Comparison of ENCODE assay signal across 25 cellular contexts in the genomic region with DNA sequence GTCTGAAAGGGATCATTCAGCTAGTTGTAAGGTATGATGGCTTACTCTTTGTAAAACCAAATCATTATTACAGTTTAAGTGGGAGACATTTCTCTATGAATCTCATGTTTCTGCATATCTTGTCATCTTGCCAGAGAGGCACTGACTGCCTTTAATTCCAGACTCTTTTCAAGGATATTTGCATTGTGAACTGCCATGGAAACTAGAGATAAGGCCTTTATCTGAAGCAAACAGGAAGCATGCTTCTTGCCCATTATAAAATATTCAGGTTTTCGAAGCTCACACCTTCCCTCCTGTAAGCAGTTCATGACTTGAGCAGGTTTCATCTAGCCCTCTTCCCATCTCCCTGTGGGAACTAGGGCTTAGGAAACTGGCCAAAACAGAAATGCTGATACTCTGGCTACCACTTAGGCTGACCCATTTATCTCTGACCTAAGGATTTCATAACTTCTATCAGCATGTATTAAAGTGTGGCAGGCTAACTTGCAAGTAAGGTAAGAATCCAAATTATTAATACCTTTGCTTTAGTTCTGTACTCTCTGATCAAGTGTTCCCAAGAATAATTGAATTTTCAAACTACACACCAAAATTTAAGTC.
DNase-seq lines count a peak whose midpoint lies in the region; ATAC-seq, FAIRE-seq and TF ChIP-seq lines count a peak whose summit lies in the region.
"Had no signal": no experiment of that assay in that cellular context is flagged by ENCODE, and none has a peak within 500 bp of the region (broad histone marks: within the 10 kb centered on the region; RNA-seq: fewer than 3 reads in every experiment).

No MANE protein-coding gene starts in this region.

- H3K36me3 Mint-ChIP-seq in GM23338 (ENCODE audit: low read depth) = no peaks in the 10 kb centered on the region
- H3K36me3 Mint-ChIP-seq: activated CD4-positive, alpha-beta memory T cell treated with anti-CD3 and anti-CD28 coated beads for 36 hours; CD4-positive, alpha-beta memory T cell; IgD-negative memory B cell had no signal

- DNase-seq in NCI-H146 treated with DMSO at 0.1 percent for 48 hours (lab: John Stamatoyannopoulos, UW; ENCODE audit: unreplicated experiment) (peak; percentile 95), NCI-H526 treated with DMSO at 0.1 percent for 48 hours (lab: John Stamatoyannopoulos, UW) (peak; percentile 56), endothelial cell of umbilical vein (ENCODE audit: low read depth, low spot score) (peak; percentile 81), pancreas (no peak), GM23338 (ENCODE audit: low spot score) (no peak), retina (no peak)
- no peak for DNase-seq in stimulated activated CD4-positive, alpha-beta T cell treated with anti-CD3 and anti-CD28 coated beads, Interleukin-4, amount 100 ng/mL, for 24 hours
- DNase-seq: activated CD4-positive, alpha-beta memory T cell treated with anti-CD3 and anti-CD28 coated beads for 36 hours; activated gamma-delta T cell; activated T-cell treated with anti-CD3 and anti-CD28 coated beads for 4 hours; CD4-positive, alpha-beta memory T cell; DMS79; foreskin melanocyte; mammary epithelial cell; NCI-H1436 treated with DMSO at 0.1 percent for 48 hours; stimulated activated CD4-positive, alpha-beta T cell treated with anti-CD3 and anti-CD28 coated beads, Interleukin-2, amount 100 ng/mL, for 48 hours; stimulated activated naive CD4-positive, alpha-beta T cell treated with Interleukin-2 at 50 U/mL for 16 hours had no signal

- no TSS peak for BruUV-seq in endothelial cell of umbilical vein (replicated peaks; lab: Mats Ljungman, UMichigan)

- H3K4me1 ChIP-seq in endothelial cell of umbilical vein (ENCODE audit: control insufficient read depth, extremely low read depth, insufficient read depth, low read length) (no peaks in the 10 kb centered on the region), pancreas (no peaks in the 10 kb centered on the region), GM23338 (ENCODE audit: insufficient read depth) (no peaks in the 10 kb centered on the region)

- H3K27me3 ChIP-seq in endothelial cell of umbilical vein (ENCODE audit: control insufficient read depth in 2 of 2, insufficient read depth in 2 of 2, low read length in 2 of 2) = peaks cover 0 to 2% of the 10 kb centered on the region in 2 experiments
- H3K27me3 ChIP-seq in pancreas = no peaks in the 10 kb centered on the region
- no peaks in the 10 kb centered on the region for H3K27me3 ChIP-seq in GM23338 (ENCODE audit: insufficient read depth)
- H3K27me3 ChIP-seq: cardiac muscle cell had no signal

- no peak overlapping the region for H3K4me2 ChIP-seq in endothelial cell of umbilical vein (ENCODE audit: insufficient read depth, low read length)
- H3K4me2 ChIP-seq in GM23338 = no peak overlapping the region

- POLR2A ChIA-PET in endothelial cell of umbilical vein (lab: Charles Lee) = no interaction called here

- H3K9me2 ChIP-seq in GM23338 (ENCODE audit: insufficient read depth) = 0 out of 2 replicates have a peak, but pooled peaks cover 3% of the 10 kb centered on the region

- H3F3A ChIP-seq in GM23338 (replicated peaks; ENCODE audit: low read depth) = no peaks in the 10 kb centered on the region

- no peak for TF ChIP-seq POLR2A in endothelial cell of umbilical vein (IDR thresholded peaks at IDR 0.05; ENCODE audit: low read depth, low read length)

- intact Hi-C loops in endothelial cell of umbilical vein (cut with micrococcal nuclease) (no loop called here), pancreas (cut with DNase I) (no loop called here)

- dilution Hi-C loops in endothelial cell of umbilical vein (cut with MboI; ENCODE audit: extremely low pct_ligation_motif_present, low sequenced_read_pairs) = no loop called here

- H3K9me3 ChIP-seq in endothelial cell of umbilical vein (replicated peaks; ENCODE audit: control insufficient read depth, insufficient read depth, low read length) = no peaks in the 10 kb centered on the region
- no peaks in the 10 kb centered on the region for H3K9me3 ChIP-seq in pancreas

- H4K20me1 ChIP-seq in endothelial cell of umbilical vein (replicated peaks; ENCODE audit: control insufficient read depth, extremely low read depth, insufficient read depth, low read length) = no peaks in the 10 kb centered on the region
- no peaks in the 10 kb centered on the region for H4K20me1 ChIP-seq in GM23338 (replicated peaks; ENCODE audit: insufficient read depth)

- no peaks in the 10 kb centered on the region for H3K36me3 ChIP-seq in endothelial cell of umbilical vein (ENCODE audit: control insufficient read depth in 2 of 2, extremely low read depth in 1 of 2, insufficient read depth in 2 of 2, low read length in 2 of 2)
- no peaks in the 10 kb centered on the region for H3K36me3 ChIP-seq in pancreas
- H3K36me3 ChIP-seq in GM23338 (ENCODE audit: insufficient read depth) = no peaks in the 10 kb centered on the region; the same call in 1 of the 2 replicates
- H3K36me3 ChIP-seq: cardiac muscle cell had no signal

- H3K27ac Mint-ChIP-seq in GM23338 = no peak overlapping the region
- H3K27ac Mint-ChIP-seq: activated CD4-positive, alpha-beta memory T cell treated with anti-CD3 and anti-CD28 coated beads for 36 hours; CD4-positive, alpha-beta memory T cell; IgD-negative memory B cell; T-helper 2 cell treated with Interferon-gamma antibody and Interleukin-4, amounts not matched to agents 5 μg/mL and 100 μg/mL, for 36 hours had no signal

- no peak for FAIRE-seq in endothelial cell of umbilical vein (lab: Jason Lieb, UNC)
- FAIRE-seq in pancreas (lab: Jason Lieb, UNC) = no peak
- FAIRE-seq: GM12891, keratinocyte had no signal

- H3K4me3 Mint-ChIP-seq in GM23338 = no peak overlapping the region
- H3K4me3 Mint-ChIP-seq: activated CD4-positive, alpha-beta memory T cell treated with anti-CD3 and anti-CD28 coated beads for 36 hours; CD4-positive, alpha-beta memory T cell; IgD-negative memory B cell; T-helper 2 cell treated with Interferon-gamma antibody and Interleukin-4, amounts not matched to agents 5 μg/mL and 100 μg/mL, for 36 hours had no signal

- no peaks in the 10 kb centered on the region for H3K9me3 Mint-ChIP-seq in GM23338
- H3K9me3 Mint-ChIP-seq: activated CD4-positive, alpha-beta memory T cell treated with anti-CD3 and anti-CD28 coated beads for 36 hours; CD4-positive, alpha-beta memory T cell; IgD-negative memory B cell; T-helper 2 cell treated with Interferon-gamma antibody and Interleukin-4, amounts not matched to agents 5 μg/mL and 100 μg/mL, for 36 hours had no signal

- H2AFZ ChIP-seq in endothelial cell of umbilical vein (ENCODE audit: low read depth, low read length) (no peak overlapping the region), GM23338 (no peak overlapping the region)

- no peak for TF ChIP-seq CTCF in endothelial cell of umbilical vein (IDR thresholded peaks at IDR 0.05; ENCODE audit: extremely low read depth in 1 of 2, insufficient read depth in 1 of 2, low read depth in 1 of 2, low read length in 2 of 2)
- no peak for TF ChIP-seq CTCF in pancreas (IDR thresholded peaks at IDR 0.05)
- no peak for TF ChIP-seq CTCF in GM23338 (conservative IDR thresholded peaks at IDR 0.05; ENCODE audit: low read depth in 2 of 2)

- H3K9ac ChIP-seq in endothelial cell of umbilical vein (replicated peaks; ENCODE audit: extremely low read depth, insufficient read depth, low read length) = no peak overlapping the region

- H3K4me3 ChIP-seq in endothelial cell of umbilical vein (replicated peaks in 1 of 3; ENCODE audit: insufficient read depth in 1 of 3, low read depth in 1 of 3, low read length in 3 of 3) = no peak overlapping the region
- no peak overlapping the region for H3K4me3 ChIP-seq in pancreas
- no peak overlapping the region for H3K4me3 ChIP-seq in GM23338
- H3K4me3 ChIP-seq: cardiac muscle cell, SK-N-MC had no signal

- CTCF ChIA-PET in endothelial cell of umbilical vein (lab: Charles Lee) = no interaction called here

- no peaks in the 10 kb centered on the region for H3K79me2 ChIP-seq in endothelial cell of umbilical vein (ENCODE audit: control insufficient read depth, insufficient read depth, low read length)
- H3K79me2 ChIP-seq in GM23338 (replicated peaks; ENCODE audit: insufficient read depth) = no peaks in the 10 kb centered on the region

- H3K4me1 Mint-ChIP-seq in GM23338 = no peaks in the 10 kb centered on the region
- H3K4me1 Mint-ChIP-seq: CD4-positive, alpha-beta memory T cell; IgD-negative memory B cell had no signal

- no peaks in the 10 kb centered on the region for H3K27me3 Mint-ChIP-seq in GM23338 (ENCODE audit: insufficient read depth, low read depth, poor library complexity)
- H3K27me3 Mint-ChIP-seq: activated CD4-positive, alpha-beta memory T cell treated with anti-CD3 and anti-CD28 coated beads for 36 hours; CD4-positive, alpha-beta memory T cell; IgD-negative memory B cell had no signal

- no peaks in the 10 kb centered on the region for H3K9me1 ChIP-seq in endothelial cell of umbilical vein (replicated peaks; ENCODE audit: control insufficient read depth, extremely low read depth, insufficient read depth, low read length)

- H3K27ac ChIP-seq in endothelial cell of umbilical vein (ENCODE audit: insufficient read depth, low read depth, low read length) (no peak overlapping the region), pancreas (no peak overlapping the region), GM23338 (ENCODE audit: low read depth) (no peak overlapping the region)
- H3K27ac ChIP-seq: cardiac muscle cell, epithelial cell of prostate, SK-N-MC had no signal

- ATAC-seq in pancreas = peak; percentile 47 to 65 (median 56)
- no peak for ATAC-seq in GM23338
- ATAC-seq: HCT116 had no signal

- WGBS in pancreas, 2 donors = 5 to 10% methylated on average over 1 of the region's 1 CpG

TF ChIP-seq in endothelial cell of umbilical vein, 7 proteins besides CTCF, POLR2A, EP300 and RAD21:
- TF ChIP-seq GATA2 (IDR thresholded peaks at IDR 0.05; ENCODE audit: insufficient read depth, insufficient read length, low read depth, low read length) (peak; percentile 23), FOS (IDR thresholded peaks at IDR 0.05; ENCODE audit: borderline replicate concordance, insufficient read depth, low read length) (no peak), EZH2 (IDR thresholded peaks at IDR 0.05; ENCODE audit: borderline replicate concordance, low read depth, low read length, severe bottlenecking) (no peak), MYC (IDR thresholded peaks at IDR 0.05; ENCODE audit: low read depth, low read length) (no peak)
TF ChIP-seq in endothelial cell of umbilical vein: peak in this region for 1.

Comparison
In these comparisons a context has a peak if more than half of its experiments do, and no peak if none do; other contexts are left out.
1. DNase-seq: peak in NCI-H146 treated with DMSO at 0.1 percent for 48 hours (single experiment), NCI-H526 treated with DMSO at 0.1 percent for 48 hours (single experiment) and endothelial cell of umbilical vein (single experiment); none in pancreas (0 of 6), stimulated activated CD4-positive, alpha-beta T cell treated with anti-CD3 and anti-CD28 coated beads, Interleukin-4, amount 100 ng/mL, for 24 hours (single experiment), GM23338 (single experiment) and retina (single experiment).